In the genomic region with DNA sequence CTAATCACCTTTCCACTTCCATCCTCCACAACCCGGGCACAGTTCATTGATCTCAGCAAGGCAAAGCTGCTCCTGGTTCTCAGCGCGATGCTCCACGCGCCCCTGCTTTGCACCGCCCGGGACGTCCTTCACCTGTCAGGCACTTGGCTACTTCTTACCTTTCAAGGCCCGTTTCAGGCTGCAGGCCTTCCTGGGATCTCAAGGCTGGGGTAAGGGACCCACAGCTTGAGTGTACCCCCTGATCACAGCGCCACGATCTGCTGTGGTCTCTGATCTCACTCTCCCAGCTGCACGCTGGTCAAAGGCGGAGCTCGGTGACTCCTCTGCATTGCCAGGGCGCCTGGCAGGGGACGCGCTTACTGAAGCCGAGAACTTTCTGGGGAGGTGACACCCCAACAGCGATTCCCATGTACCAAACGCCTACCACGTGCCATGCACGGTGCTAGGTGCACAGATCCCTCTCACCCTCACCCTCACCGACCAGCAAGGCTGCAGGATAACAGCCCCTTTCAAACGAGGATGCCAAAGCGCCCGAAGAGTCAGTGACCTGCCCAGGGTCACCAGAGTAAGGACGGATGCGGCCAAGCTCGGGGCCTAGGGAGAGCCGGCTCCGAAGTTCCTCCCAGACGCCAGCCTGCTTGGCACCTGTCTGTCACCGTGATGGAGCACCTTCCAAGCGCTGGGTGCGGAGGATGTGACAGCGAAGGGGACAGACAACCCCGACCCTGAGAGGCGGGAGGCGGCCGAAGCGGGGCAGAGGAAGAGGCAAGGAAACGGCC, we compare ENCODE assay signal across 1 cellular context.
TF ChIP-seq lines count a peak whose summit lies in the region.

No MANE protein-coding gene starts in this region.

TF ChIP-seq in HepG2, 621 proteins besides CTCF, POLR2A, EP300 and RAD21 (continued from another document and continues in another):
- TF ChIP-seq, protein P1, sequence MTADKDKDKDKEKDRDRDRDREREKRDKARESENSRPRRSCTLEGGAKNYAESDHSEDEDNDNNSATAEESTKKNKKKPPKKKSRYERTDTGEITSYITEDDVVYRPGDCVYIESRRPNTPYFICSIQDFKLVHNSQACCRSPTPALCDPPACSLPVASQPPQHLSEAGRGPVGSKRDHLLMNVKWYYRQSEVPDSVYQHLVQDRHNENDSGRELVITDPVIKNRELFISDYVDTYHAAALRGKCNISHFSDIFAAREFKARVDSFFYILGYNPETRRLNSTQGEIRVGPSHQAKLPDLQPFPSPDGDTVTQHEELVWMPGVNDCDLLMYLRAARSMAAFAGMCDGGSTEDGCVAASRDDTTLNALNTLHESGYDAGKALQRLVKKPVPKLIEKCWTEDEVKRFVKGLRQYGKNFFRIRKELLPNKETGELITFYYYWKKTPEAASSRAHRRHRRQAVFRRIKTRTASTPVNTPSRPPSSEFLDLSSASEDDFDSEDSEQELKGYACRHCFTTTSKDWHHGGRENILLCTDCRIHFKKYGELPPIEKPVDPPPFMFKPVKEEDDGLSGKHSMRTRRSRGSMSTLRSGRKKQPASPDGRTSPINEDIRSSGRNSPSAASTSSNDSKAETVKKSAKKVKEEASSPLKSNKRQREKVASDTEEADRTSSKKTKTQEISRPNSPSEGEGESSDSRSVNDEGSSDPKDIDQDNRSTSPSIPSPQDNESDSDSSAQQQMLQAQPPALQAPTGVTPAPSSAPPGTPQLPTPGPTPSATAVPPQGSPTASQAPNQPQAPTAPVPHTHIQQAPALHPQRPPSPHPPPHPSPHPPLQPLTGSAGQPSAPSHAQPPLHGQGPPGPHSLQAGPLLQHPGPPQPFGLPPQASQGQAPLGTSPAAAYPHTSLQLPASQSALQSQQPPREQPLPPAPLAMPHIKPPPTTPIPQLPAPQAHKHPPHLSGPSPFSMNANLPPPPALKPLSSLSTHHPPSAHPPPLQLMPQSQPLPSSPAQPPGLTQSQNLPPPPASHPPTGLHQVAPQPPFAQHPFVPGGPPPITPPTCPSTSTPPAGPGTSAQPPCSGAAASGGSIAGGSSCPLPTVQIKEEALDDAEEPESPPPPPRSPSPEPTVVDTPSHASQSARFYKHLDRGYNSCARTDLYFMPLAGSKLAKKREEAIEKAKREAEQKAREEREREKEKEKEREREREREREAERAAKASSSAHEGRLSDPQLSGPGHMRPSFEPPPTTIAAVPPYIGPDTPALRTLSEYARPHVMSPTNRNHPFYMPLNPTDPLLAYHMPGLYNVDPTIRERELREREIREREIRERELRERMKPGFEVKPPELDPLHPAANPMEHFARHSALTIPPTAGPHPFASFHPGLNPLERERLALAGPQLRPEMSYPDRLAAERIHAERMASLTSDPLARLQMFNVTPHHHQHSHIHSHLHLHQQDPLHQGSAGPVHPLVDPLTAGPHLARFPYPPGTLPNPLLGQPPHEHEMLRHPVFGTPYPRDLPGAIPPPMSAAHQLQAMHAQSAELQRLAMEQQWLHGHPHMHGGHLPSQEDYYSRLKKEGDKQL (CRISPR knock-in tag; IDR thresholded peaks at IDR 0.05; ENCODE audit: low read depth): no peak
- TF ChIP-seq ISL2 (CRISPR knock-in tag; IDR thresholded peaks at IDR 0.05): no peak
- 0 out of 2 replicates have a peak, but pooled peaks have one; percentile 55 for TF ChIP-seq SNAPC2 (CRISPR knock-in tag; IDR thresholded peaks at IDR 0.05)
- TF ChIP-seq SCMH1 (CRISPR knock-in tag; IDR thresholded peaks at IDR 0.05; ENCODE audit: borderline replicate concordance): no peak
- no peak for TF ChIP-seq ZNF34 (CRISPR knock-in tag; IDR thresholded peaks at IDR 0.05; ENCODE audit: borderline replicate concordance)
- TF ChIP-seq, protein P2, sequence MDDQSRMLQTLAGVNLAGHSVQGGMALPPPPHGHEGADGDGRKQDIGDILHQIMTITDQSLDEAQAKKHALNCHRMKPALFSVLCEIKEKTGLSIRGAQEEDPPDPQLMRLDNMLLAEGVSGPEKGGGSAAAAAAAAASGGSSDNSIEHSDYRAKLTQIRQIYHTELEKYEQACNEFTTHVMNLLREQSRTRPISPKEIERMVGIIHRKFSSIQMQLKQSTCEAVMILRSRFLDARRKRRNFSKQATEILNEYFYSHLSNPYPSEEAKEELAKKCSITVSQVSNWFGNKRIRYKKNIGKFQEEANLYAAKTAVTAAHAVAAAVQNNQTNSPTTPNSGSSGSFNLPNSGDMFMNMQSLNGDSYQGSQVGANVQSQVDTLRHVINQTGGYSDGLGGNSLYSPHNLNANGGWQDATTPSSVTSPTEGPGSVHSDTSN (CRISPR knock-in tag; IDR thresholded peaks at IDR 0.05; ENCODE audit: borderline replicate concordance): no peak
- TF ChIP-seq LCORL (IDR thresholded peaks at IDR 0.05): no peak
- peak; percentile 48; the same call in 1 of the 2 replicates for TF ChIP-seq LCORL (CRISPR knock-in tag; IDR thresholded peaks at IDR 0.05)
- no peak for TF ChIP-seq CERS6 (CRISPR knock-in tag; IDR thresholded peaks at IDR 0.05)
- TF ChIP-seq KLF15 (CRISPR knock-in tag; IDR thresholded peaks at IDR 0.05; ENCODE audit: borderline replicate concordance): no peak
- TF ChIP-seq, protein P3, sequence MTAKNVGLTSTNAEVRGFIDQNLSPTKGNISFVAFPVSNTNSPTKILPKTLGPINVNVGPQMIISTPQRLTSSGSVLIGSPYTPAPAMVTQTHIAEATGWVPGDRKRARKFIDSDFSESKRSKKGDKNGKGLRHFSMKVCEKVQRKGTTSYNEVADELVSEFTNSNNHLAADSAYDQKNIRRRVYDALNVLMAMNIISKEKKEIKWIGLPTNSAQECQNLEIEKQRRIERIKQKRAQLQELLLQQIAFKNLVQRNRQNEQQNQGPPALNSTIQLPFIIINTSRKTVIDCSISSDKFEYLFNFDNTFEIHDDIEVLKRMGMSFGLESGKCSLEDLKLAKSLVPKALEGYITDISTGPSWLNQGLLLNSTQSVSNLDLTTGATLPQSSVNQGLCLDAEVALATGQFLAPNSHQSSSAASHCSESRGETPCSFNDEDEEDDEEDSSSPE (CRISPR knock-in tag; IDR thresholded peaks at IDR 0.05): no peak
- TF ChIP-seq IRF1 (CRISPR knock-in tag; IDR thresholded peaks at IDR 0.05; ENCODE audit: low read depth): no peak
- peak; percentile 94 for TF ChIP-seq ARID2 (CRISPR knock-in tag; IDR thresholded peaks at IDR 0.05; ENCODE audit: borderline replicate concordance)
- no peak for TF ChIP-seq TRIM22 (IDR thresholded peaks at IDR 0.05)
- TF ChIP-seq, protein P4, sequence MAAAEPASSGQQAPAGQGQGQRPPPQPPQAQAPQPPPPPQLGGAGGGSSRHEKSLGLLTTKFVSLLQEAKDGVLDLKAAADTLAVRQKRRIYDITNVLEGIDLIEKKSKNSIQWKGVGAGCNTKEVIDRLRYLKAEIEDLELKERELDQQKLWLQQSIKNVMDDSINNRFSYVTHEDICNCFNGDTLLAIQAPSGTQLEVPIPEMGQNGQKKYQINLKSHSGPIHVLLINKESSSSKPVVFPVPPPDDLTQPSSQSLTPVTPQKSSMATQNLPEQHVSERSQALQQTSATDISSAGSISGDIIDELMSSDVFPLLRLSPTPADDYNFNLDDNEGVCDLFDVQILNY (CRISPR knock-in tag; conservative IDR thresholded peaks at IDR 0.05): no peak
- 0 out of 2 replicates have a peak, but pooled peaks have one; percentile 40 for TF ChIP-seq ZNF891 (CRISPR knock-in tag; IDR thresholded peaks at IDR 0.05)
- TF ChIP-seq ZNF772 (CRISPR knock-in tag; IDR thresholded peaks at IDR 0.05): peak; percentile 96
- TF ChIP-seq PHF20 (CRISPR knock-in tag; IDR thresholded peaks at IDR 0.05): no peak; the same call in 1 of the 2 replicates
- no peak for TF ChIP-seq PAX8 (CRISPR knock-in tag; IDR thresholded peaks at IDR 0.05; ENCODE audit: borderline replicate concordance)
- TF ChIP-seq GPBP1L1 (CRISPR knock-in tag; IDR thresholded peaks at IDR 0.05): no peak
- no peak for TF ChIP-seq ISX (CRISPR knock-in tag; conservative IDR thresholded peaks at IDR 0.05)
- TF ChIP-seq FOXO4 (CRISPR knock-in tag; conservative IDR thresholded peaks at IDR 0.05): peak; percentile 97
- no peak for TF ChIP-seq ZNF550 (CRISPR knock-in tag; IDR thresholded peaks at IDR 0.05; ENCODE audit: borderline replicate concordance)
- no peak for TF ChIP-seq ZKSCAN1 (IDR thresholded peaks at IDR 0.05; ENCODE audit: low read length)
- TF ChIP-seq KLF12 (CRISPR knock-in tag; IDR thresholded peaks at IDR 0.05; ENCODE audit: borderline replicate concordance): no peak
- TF ChIP-seq KAT2B (IDR thresholded peaks at IDR 0.05; ENCODE audit: borderline replicate concordance, low read depth, low read length): no peak
- TF ChIP-seq JUND (CRISPR knock-in tag; IDR thresholded peaks at IDR 0.05): no peak
- TF ChIP-seq ZSCAN22 (CRISPR knock-in tag; IDR thresholded peaks at IDR 0.05): no peak
- TF ChIP-seq, protein P5, sequence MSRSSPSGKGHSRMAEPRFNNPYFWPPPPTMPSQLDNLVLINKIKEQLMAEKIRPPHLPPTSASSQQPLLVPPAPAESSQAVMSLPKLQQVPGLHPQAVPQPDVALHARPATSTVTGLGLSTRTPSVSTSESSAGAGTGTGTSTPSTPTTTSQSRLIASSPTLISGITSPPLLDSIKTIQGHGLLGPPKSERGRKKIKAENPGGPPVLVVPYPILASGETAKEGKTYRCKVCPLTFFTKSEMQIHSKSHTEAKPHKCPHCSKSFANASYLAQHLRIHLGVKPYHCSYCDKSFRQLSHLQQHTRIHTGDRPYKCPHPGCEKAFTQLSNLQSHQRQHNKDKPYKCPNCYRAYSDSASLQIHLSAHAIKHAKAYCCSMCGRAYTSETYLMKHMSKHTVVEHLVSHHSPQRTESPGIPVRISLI (CRISPR knock-in tag; IDR thresholded peaks at IDR 0.05; ENCODE audit: borderline replicate concordance): no peak
- no peak; the same call in 1 of the 2 replicates for TF ChIP-seq ZFP41 (CRISPR knock-in tag; IDR thresholded peaks at IDR 0.05; ENCODE audit: borderline replicate concordance)
- no peak; the same call in 1 of the 2 replicates for TF ChIP-seq ZNF317 (CRISPR knock-in tag; IDR thresholded peaks at IDR 0.05)
- TF ChIP-seq SAP130 (CRISPR knock-in tag; IDR thresholded peaks at IDR 0.05; ENCODE audit: low read depth): no peak; the same call in 1 of the 2 replicates
- TF ChIP-seq ZNF138 (CRISPR knock-in tag; IDR thresholded peaks at IDR 0.05; ENCODE audit: low read depth): peak; percentile 85; the same call in 1 of the 2 replicates
- TF ChIP-seq, protein P6, sequence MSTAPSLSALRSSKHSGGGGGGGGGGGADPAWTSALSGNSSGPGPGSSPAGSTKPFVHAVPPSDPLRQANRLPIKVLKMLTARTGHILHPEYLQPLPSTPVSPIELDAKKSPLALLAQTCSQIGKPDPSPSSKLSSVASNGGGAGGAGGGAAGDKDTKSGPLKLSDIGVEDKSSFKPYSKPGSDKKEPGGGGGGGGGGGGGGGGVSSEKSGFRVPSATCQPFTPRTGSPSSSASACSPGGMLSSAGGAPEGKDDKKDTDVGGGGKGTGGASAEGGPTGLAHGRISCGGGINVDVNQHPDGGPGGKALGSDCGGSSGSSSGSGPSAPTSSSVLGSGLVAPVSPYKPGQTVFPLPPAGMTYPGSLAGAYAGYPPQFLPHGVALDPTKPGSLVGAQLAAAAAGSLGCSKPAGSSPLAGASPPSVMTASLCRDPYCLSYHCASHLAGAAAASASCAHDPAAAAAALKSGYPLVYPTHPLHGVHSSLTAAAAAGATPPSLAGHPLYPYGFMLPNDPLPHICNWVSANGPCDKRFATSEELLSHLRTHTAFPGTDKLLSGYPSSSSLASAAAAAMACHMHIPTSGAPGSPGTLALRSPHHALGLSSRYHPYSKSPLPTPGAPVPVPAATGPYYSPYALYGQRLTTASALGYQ (CRISPR knock-in tag; IDR thresholded peaks at IDR 0.05): no peak
- TF ChIP-seq ZNF616 (CRISPR knock-in tag; IDR thresholded peaks at IDR 0.05; ENCODE audit: low read depth): no peak
- peak; percentile 47; the same call in 1 of the 2 replicates for TF ChIP-seq ZNF670 (CRISPR knock-in tag; IDR thresholded peaks at IDR 0.05; ENCODE audit: borderline replicate concordance)
- TF ChIP-seq NKX3-1 (CRISPR knock-in tag; IDR thresholded peaks at IDR 0.05): no peak; the same call in 1 of the 2 replicates
- peak; percentile 18; the same call in 1 of the 2 replicates for TF ChIP-seq AKAP8 (CRISPR knock-in tag; IDR thresholded peaks at IDR 0.05)
- no peak for TF ChIP-seq ZNF460 (CRISPR knock-in tag; IDR thresholded peaks at IDR 0.05; ENCODE audit: borderline replicate concordance)
